ENCODE assay signal across 24 cellular contexts in the genomic region with DNA sequence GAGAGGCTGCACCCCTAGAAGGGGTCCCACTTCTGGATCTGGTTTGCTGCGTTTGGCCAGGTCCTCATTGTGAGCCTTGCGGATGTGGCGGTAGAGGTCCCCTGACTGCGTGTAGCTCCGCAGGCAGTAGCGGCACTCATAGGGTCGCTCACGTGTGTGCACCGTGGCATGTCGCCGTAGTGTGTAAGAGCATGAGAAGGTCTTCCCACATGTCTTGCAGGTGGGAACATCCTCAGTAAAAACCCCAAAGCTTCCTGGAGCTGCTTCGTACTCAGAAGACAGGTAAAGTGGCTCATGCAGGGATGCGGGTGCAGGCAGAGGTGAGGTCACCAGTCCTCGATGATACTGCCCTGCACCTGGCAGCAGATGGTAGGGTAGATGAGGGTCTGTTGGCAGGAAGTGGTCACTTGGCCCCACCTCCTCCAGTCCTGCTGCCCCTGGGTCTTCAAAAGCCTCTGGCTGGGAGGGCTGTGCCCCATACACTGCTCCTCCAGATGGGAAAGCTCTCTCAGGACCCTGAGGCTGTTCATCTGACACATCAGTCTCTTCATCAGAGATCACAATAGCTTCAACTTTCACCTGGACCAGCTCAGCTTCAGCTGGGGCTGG. TPM values are rescaled to one million over a fixed set of nuclear protein-coding genes. Genes with fewer than 3 reads are reported as not detected.
A peak's percentile ranks its signal among the peaks of the same experiment; 100 is the strongest.
DNase-seq lines count a peak whose midpoint lies in the region; ATAC-seq and TF ChIP-seq lines count a peak whose summit lies in the region.
"Had no signal": no experiment of that assay in that cellular context is flagged by ENCODE, and none has a peak within 500 bp of the region (broad histone marks: within the 10 kb centered on the region; RNA-seq: fewer than 3 reads in every experiment).

No MANE protein-coding gene starts in this region.

- H3K4me1 Mint-ChIP-seq in activated CD8-positive, alpha-beta memory T cell treated with anti-CD3 and anti-CD28 coated beads, Interleukin-2, amount 10 ng/mL, durations not matched to agents 7 days and 5 days = peaks cover 40% of the 10 kb centered on the region
- H3K4me1 Mint-ChIP-seq in CD4-positive, alpha-beta memory T cell = peaks cover 17 to 45% (median 28%) of the 10 kb centered on the region in 4 donors
- H3K4me1 Mint-ChIP-seq in brain = peaks cover 66% of the 10 kb centered on the region
- no peaks in the 10 kb centered on the region for H3K4me1 Mint-ChIP-seq in Calu3 (ENCODE audit: low read depth, unreplicated experiment)

- ATAC-seq in activated CD8-positive, alpha-beta memory T cell treated with anti-CD3 and anti-CD28 coated beads, Interleukin-2, amount 10 ng/mL, durations not matched to agents 7 days and 5 days = no peak
- no peak for ATAC-seq in foreskin keratinocyte
- ATAC-seq: lower lobe of right lung; stimulated activated naive CD8-positive, alpha-beta T cell treated with anti-CD3 and anti-CD28 coated beads, Interleukin-15, amount 100 ng/mL, for 72 hours had no signal

- no peak overlapping the region for H3K4me3 Mint-ChIP-seq in activated CD8-positive, alpha-beta memory T cell treated with anti-CD3 and anti-CD28 coated beads, Interleukin-2, amount 10 ng/mL, durations not matched to agents 7 days and 5 days
- peak overlapping the region in 4 of 8 donors; percentile 29 to 97 (median 42) for H3K4me3 Mint-ChIP-seq in CD4-positive, alpha-beta memory T cell
- H3K4me3 Mint-ChIP-seq in brain (peak overlapping the region; percentile 32 to 99 (median 49)), Calu3 (ENCODE audit: low read depth, unreplicated experiment) (no peak overlapping the region)

- CTCF ChIA-PET in activated CD8-positive, alpha-beta memory T cell treated with anti-CD3 and anti-CD28 coated beads, Interleukin-2, amount 10 ng/mL, durations not matched to agents 7 days and 5 days (lab: Charles Lee) = interaction anchor here (1.2 to 8.2 kb wide), 9 partner anchors 12 to 128 kb away, joined by 3 to 45 read pairs (median 6); a partner anchor contains a TSS
- CTCF ChIA-PET in CD4-positive, alpha-beta memory T cell (lab: Charles Lee; ENCODE audit: partially characterized antibody) = interaction anchor here (1.4 to 4.3 kb wide), 3 partner anchors 9 to 35 kb away, joined by 4 to 28 read pairs (median 14); a partner anchor contains a TSS
- CTCF ChIA-PET in Calu3 (lab: Charles Lee) = no interaction called here

- no peak for DNase-seq in activated CD8-positive, alpha-beta memory T cell treated with anti-CD3 and anti-CD28 coated beads, Interleukin-2, amount 10 ng/mL, durations not matched to agents 7 days and 5 days
- no peak for DNase-seq in activated CD8-positive, alpha-beta memory T cell treated with anti-CD3 and anti-CD28 coated beads for 24 hours
- no peak for DNase-seq in CD4-positive, alpha-beta memory T cell
- DNase-seq in foreskin keratinocyte (no peak), cerebellum (ENCODE audit: low spot score) (no peak), Calu3 (no peak)
- DNase-seq: activated CD4-positive, alpha-beta T cell treated with anti-CD3 and anti-CD28 coated beads for 1 hour; EL; immature natural killer cell; lower lobe of right lung; NCI-H1092 treated with DMSO at 0.1 percent for 48 hours; NCI-H524 treated with DMSO at 0.1 percent for 48 hours; OCI-M1; SJCRH30; stimulated activated CD4-positive, alpha-beta T cell treated with anti-CD3 and anti-CD28 coated beads, Interleukin-15, amount 100 ng/mL, for 24 hours; stimulated activated naive CD8-positive, alpha-beta T cell treated with anti-CD3 and anti-CD28 coated beads, Interleukin-15, amount 100 ng/mL, for 72 hours; T1000; uterus had no signal

- intact Hi-C loops in CD4-positive, alpha-beta memory T cell (cut with micrococcal nuclease) = no loop called here
- intact Hi-C loops in Calu3 (cut with micrococcal nuclease; ENCODE audit: unreplicated experiment) = no loop called here

- H3K36me3 Mint-ChIP-seq in activated CD8-positive, alpha-beta memory T cell treated with anti-CD3 and anti-CD28 coated beads, Interleukin-2, amount 10 ng/mL, durations not matched to agents 7 days and 5 days = peaks cover 2% of the 10 kb centered on the region
- peaks cover 12 to 23% of the 10 kb centered on the region in 2 donors for H3K36me3 Mint-ChIP-seq in CD4-positive, alpha-beta memory T cell
- peaks cover 22% of the 10 kb centered on the region for H3K36me3 Mint-ChIP-seq in brain
- peaks cover 18% of the 10 kb centered on the region for H3K36me3 Mint-ChIP-seq in Calu3 (ENCODE audit: insufficient read depth, unreplicated experiment)

- H3K9me3 ChIP-seq in CD4-positive, alpha-beta memory T cell (ENCODE audit: control insufficient read depth in 1 of 2, low read length in 2 of 2) = no peaks in the 10 kb centered on the region
- no peaks in the 10 kb centered on the region for H3K9me3 ChIP-seq in neutrophil
- H3K9me3 ChIP-seq: ascending aorta, esophagus muscularis mucosa, HAP-1, lower lobe of right lung, SJCRH30, uterus had no signal

- TF ChIP-seq CTCF in brain (conservative IDR thresholded peaks at IDR 0.05) (no peak), neutrophil (IDR thresholded peaks at IDR 0.05) (no peak), foreskin keratinocyte (conservative IDR thresholded peaks at IDR 0.05) (no peak), Calu3 (IDR thresholded peaks at IDR 0.05; ENCODE audit: unreplicated experiment) (no peak)

- POLR2A ChIA-PET in CD4-positive, alpha-beta memory T cell (lab: Charles Lee; ENCODE audit: partially characterized antibody) = interaction anchor here (0.5 to 10.0 kb wide), 12 partner anchors 11 to 783 kb away, joined by 3 to 231 read pairs (median 48); a partner anchor contains a TSS

- H3K27me3 ChIP-seq in CD4-positive, alpha-beta memory T cell (ENCODE audit: insufficient read depth, low read length) = no peaks in the 10 kb centered on the region
- H3K27me3 ChIP-seq in neutrophil (no peaks in the 10 kb centered on the region), foreskin keratinocyte (no peaks in the 10 kb centered on the region)
- H3K27me3 ChIP-seq: ascending aorta, esophagus muscularis mucosa, SJCRH30, uterus had no signal

- peak overlapping the region; percentile 90 for H3K27ac ChIP-seq in CD4-positive, alpha-beta memory T cell (ENCODE audit: low read depth, low read length)
- peak overlapping the region; percentile 91 for H3K27ac ChIP-seq in neutrophil
- H3K27ac ChIP-seq in foreskin keratinocyte = no peak overlapping the region
- H3K27ac ChIP-seq: KMS-11, SJCRH30, uterus had no signal

- H3K9me3 Mint-ChIP-seq in activated CD8-positive, alpha-beta memory T cell treated with anti-CD3 and anti-CD28 coated beads, Interleukin-2, amount 10 ng/mL, durations not matched to agents 7 days and 5 days (ENCODE audit: low read depth) = no peaks in the 10 kb centered on the region
- no peaks in the 10 kb centered on the region for H3K9me3 Mint-ChIP-seq in CD4-positive, alpha-beta memory T cell
- H3K9me3 Mint-ChIP-seq in brain (no peaks in the 10 kb centered on the region), Calu3 (ENCODE audit: low read depth, unreplicated experiment) (no peaks in the 10 kb centered on the region)
- H3K9me3 Mint-ChIP-seq: immature natural killer cell; stimulated activated naive CD8-positive, alpha-beta T cell treated with anti-CD3 and anti-CD28 coated beads, Interleukin-15, amount 100 ng/mL, for 72 hours had no signal

- no TSS peak for BruUV-seq in Calu3 (replicated peaks; lab: Mats Ljungman, UMichigan)

- H3K36me3 ChIP-seq in CD4-positive, alpha-beta memory T cell (ENCODE audit: insufficient read depth, low read length) = peaks cover 11% of the 10 kb centered on the region
- H3K36me3 ChIP-seq in neutrophil = no peaks in the 10 kb centered on the region
- H3K36me3 ChIP-seq: SJCRH30, uterus had no signal

- no peak overlapping the region for H3K4me3 ChIP-seq in CD4-positive, alpha-beta memory T cell (ENCODE audit: low read length in 2 of 2)
- H3K4me3 ChIP-seq in neutrophil (ENCODE audit: low read depth in 1 of 2, low read length in 1 of 2) = no peak overlapping the region
- H3K4me3 ChIP-seq: HAP-1, SJCRH30, uterus had no signal

- H3K27ac Mint-ChIP-seq in activated CD8-positive, alpha-beta memory T cell treated with anti-CD3 and anti-CD28 coated beads, Interleukin-2, amount 10 ng/mL, durations not matched to agents 7 days and 5 days = peak overlapping the region; percentile 24
- peak overlapping the region in 6 of 7 donors; percentile 42 to 100 (median 66) for H3K27ac Mint-ChIP-seq in CD4-positive, alpha-beta memory T cell
- peak overlapping the region in 3 of 5 experiments; percentile 31 to 98 (median 76) for H3K27ac Mint-ChIP-seq in brain
- no peak overlapping the region for H3K27ac Mint-ChIP-seq in Calu3 (ENCODE audit: unreplicated experiment)

- no peaks in the 10 kb centered on the region for H3K27me3 Mint-ChIP-seq in activated CD8-positive, alpha-beta memory T cell treated with anti-CD3 and anti-CD28 coated beads, Interleukin-2, amount 10 ng/mL, durations not matched to agents 7 days and 5 days
- H3K27me3 Mint-ChIP-seq in CD4-positive, alpha-beta memory T cell = no peaks in the 10 kb centered on the region
- H3K27me3 Mint-ChIP-seq in brain = peaks cover 5% of the 10 kb centered on the region
- no peaks in the 10 kb centered on the region for H3K27me3 Mint-ChIP-seq in Calu3 (ENCODE audit: unreplicated experiment)
- H3K27me3 Mint-ChIP-seq: stimulated activated naive CD8-positive, alpha-beta T cell treated with anti-CD3 and anti-CD28 coated beads, Interleukin-15, amount 100 ng/mL, for 72 hours had no signal

- peaks cover 45% of the 10 kb centered on the region for H3K4me1 ChIP-seq in CD4-positive, alpha-beta memory T cell (ENCODE audit: insufficient read depth, low read length)
- peaks cover 14 to 18% of the 10 kb centered on the region in 2 experiments for H3K4me1 ChIP-seq in neutrophil (ENCODE audit: control insufficient read depth in 1 of 2, insufficient read depth in 1 of 2, low read depth in 1 of 2, low read length in 1 of 2)
- no peaks in the 10 kb centered on the region for H3K4me1 ChIP-seq in foreskin keratinocyte

RNA-seq across cellular contexts. Expression of a gene that starts 1.7 kb away (rescaled TPM):
- total RNA-seq in activated CD8-positive, alpha-beta memory T cell treated with anti-CD3 and anti-CD28 coated beads, Interleukin-2, amount 10 ng/mL, durations not matched to agents 7 days and 5 days = 10 to 100 TPM in 1 of 2 experiments, 1 to 10 TPM in 1; 9.3 to 10.2 TPM
- 10 to 100 TPM; 27.2 to 27.9 TPM for total RNA-seq in CD4-positive, alpha-beta memory T cell
- 1 to 10 TPM; 6.0 to 8.6 TPM for polyA plus RNA-seq in CD4-positive, alpha-beta memory T cell
- 3.8 TPM for polyA plus RNA-seq in brain (ENCODE audit: insufficient read depth, low read depth, low replicate concordance)
- total RNA-seq in foreskin keratinocyte = 5.2 and 6.1 TPM in 2 replicates
- polyA plus RNA-seq in foreskin keratinocyte = 2.5 and 2.9 TPM in 2 replicates
- total RNA-seq in cerebellum = 12.2 TPM
- total RNA-seq in Calu3 (2022) = 9.7 and 10.6 TPM in 2 replicates

RNA-seq across cellular contexts. Expression of a gene that starts 9.1 kb away (rescaled TPM):
- 100 to 1,000 TPM in 1 of 2 experiments, 10 to 100 TPM in 1; 77.2 to 110 TPM for total RNA-seq in activated CD8-positive, alpha-beta memory T cell treated with anti-CD3 and anti-CD28 coated beads, Interleukin-2, amount 10 ng/mL, durations not matched to agents 7 days and 5 days
- 10 to 100 TPM; 77.2 to 84.6 TPM for total RNA-seq in CD4-positive, alpha-beta memory T cell
- polyA plus RNA-seq in CD4-positive, alpha-beta memory T cell = 100 to 1,000 TPM; 207 to 300 TPM
- polyA plus RNA-seq in brain (ENCODE audit: insufficient read depth, low read depth, low replicate concordance) (203 TPM), foreskin keratinocyte (150 and 162 TPM in 2 replicates)
- total RNA-seq in foreskin keratinocyte (101 and 109 TPM in 2 replicates), cerebellum (45.2 TPM), Calu3 (2022) (83.4 and 86.9 TPM in 2 replicates)

RNA-seq across cellular contexts. Expression of a gene that starts 18.9 kb away (rescaled TPM):
- 10 to 100 TPM; 23.5 to 25.0 TPM for total RNA-seq in activated CD8-positive, alpha-beta memory T cell treated with anti-CD3 and anti-CD28 coated beads, Interleukin-2, amount 10 ng/mL, durations not matched to agents 7 days and 5 days
- 10 to 100 TPM; 26.3 to 34.0 TPM for total RNA-seq in CD4-positive, alpha-beta memory T cell
- polyA plus RNA-seq in CD4-positive, alpha-beta memory T cell = 10 to 100 TPM in 1 of 2 donors, 1 to 10 TPM in 1; 5.7 to 10.5 TPM
- polyA plus RNA-seq in brain (ENCODE audit: insufficient read depth, low read depth, low replicate concordance) = 28.5 TPM
- total RNA-seq in foreskin keratinocyte = 17.2 TPM in 2 replicates
- 14.8 and 16.6 TPM in 2 replicates for polyA plus RNA-seq in foreskin keratinocyte
- 16.0 TPM for total RNA-seq in cerebellum
- total RNA-seq in Calu3 (2022) = 26.0 and 28.9 TPM in 2 replicates

RNA-seq across cellular contexts. Expression of a gene that starts 24.0 kb away (rescaled TPM):
- total RNA-seq in activated CD8-positive, alpha-beta memory T cell treated with anti-CD3 and anti-CD28 coated beads, Interleukin-2, amount 10 ng/mL, durations not matched to agents 7 days and 5 days = 10 to 100 TPM; 47.5 to 49.2 TPM
- total RNA-seq in CD4-positive, alpha-beta memory T cell = 10 to 100 TPM; 51.0 to 53.5 TPM
- polyA plus RNA-seq in CD4-positive, alpha-beta memory T cell = 10 to 100 TPM; 10.2 to 25.8 TPM
- polyA plus RNA-seq in brain (ENCODE audit: insufficient read depth, low read depth, low replicate concordance) (52.9 TPM), foreskin keratinocyte (24.8 and 25.9 TPM in 2 replicates)
- total RNA-seq in foreskin keratinocyte (26.3 and 27.9 TPM in 2 replicates), cerebellum (25.2 TPM), Calu3 (2022) (35.5 and 36.7 TPM in 2 replicates)

RNA-seq across cellular contexts. Expression of a gene that starts 25.0 kb away (rescaled TPM):
- total RNA-seq in activated CD8-positive, alpha-beta memory T cell treated with anti-CD3 and anti-CD28 coated beads, Interleukin-2, amount 10 ng/mL, durations not matched to agents 7 days and 5 days = 10 to 100 TPM; 61.6 to 66.6 TPM
- 10 to 100 TPM; 79.6 to 83.4 TPM for total RNA-seq in CD4-positive, alpha-beta memory T cell
- polyA plus RNA-seq in CD4-positive, alpha-beta memory T cell = 1 to 10 TPM in 1 of 2 donors, under 1 TPM in 1; 0.30 to 3.2 TPM
- polyA plus RNA-seq in brain (ENCODE audit: insufficient read depth, low read depth, low replicate concordance) (122 TPM), foreskin keratinocyte (36.4 and 45.1 TPM in 2 replicates)
- total RNA-seq in foreskin keratinocyte (31.6 and 40.9 TPM in 2 replicates), cerebellum (28.0 TPM), Calu3 (2022) (52.6 and 52.7 TPM in 2 replicates)

Comparison
In these comparisons a context has a peak if more than half of its experiments do, and no peak if none do; other contexts are left out.
1. H3K4me3 Mint-ChIP-seq: peak in brain (5 of 5); none in activated CD8-positive, alpha-beta memory T cell treated with anti-CD3 and anti-CD28 coated beads, Interleukin-2, amount 10 ng/mL, durations not matched to agents 7 days and 5 days (single experiment) and Calu3 (single experiment).